In genomic region chr4:140740906-140741670, GRCh38 we compare ENCODE assay signal across 14 cellular contexts. TPM values are rescaled to one million over a fixed set of nuclear protein-coding genes. Genes with fewer than 3 reads are reported as not detected.
"Had no signal": no experiment of that assay in that cellular context is flagged by ENCODE, and none has a peak within 500 bp of the region (broad histone marks: within the 10 kb centered on the region; RNA-seq: fewer than 3 reads in every experiment).

No MANE protein-coding gene starts in this region.

- DNase-seq: activated CD4-positive, alpha-beta T cell treated with anti-CD3 and anti-CD28 coated beads for 48 hours; activated CD8-positive, alpha-beta T cell treated with anti-CD3 and anti-CD28 coated beads, Interleukin-2, amount 10 ng/mL, durations not matched to agents 7 days and 5 days; activated naive CD4-positive, alpha-beta T cell treated with anti-CD3 and anti-CD28 coated beads, Interleukin-2, amount 50 U/mL, for 16 hours; adrenal gland; body of pancreas; effector memory CD4-positive, alpha-beta T cell; hippocampal formation; lower lobe of right lung; pancreas; thyroid gland had no signal

- H3K4me1 Mint-ChIP-seq: activated T-helper 17 cell treated with anti-CD3 and anti-CD28 coated beads, Interleukin-2, amount 50 U/mL, for 72 hours; central memory CD8-positive, alpha-beta T cell had no signal

- H3K9me3 ChIP-seq: adrenal gland, body of pancreas, lower lobe of right lung, pancreas, thyroid gland had no signal

- H3K4me3 ChIP-seq: adrenal gland, body of pancreas, lower lobe of right lung, neural progenitor cell, pancreas, thyroid gland had no signal

- H3K27ac Mint-ChIP-seq: activated CD8-positive, alpha-beta T cell treated with anti-CD3 and anti-CD28 coated beads, Interleukin-2, amount 10 ng/mL, durations not matched to agents 7 days and 5 days; activated T-helper 17 cell treated with anti-CD3 and anti-CD28 coated beads, Interleukin-2, amount 50 U/mL, for 72 hours; neural progenitor cell had no signal

- H3K4me3 Mint-ChIP-seq: activated CD8-positive, alpha-beta T cell treated with anti-CD3 and anti-CD28 coated beads, Interleukin-2, amount 10 ng/mL, durations not matched to agents 7 days and 5 days; activated T-helper 17 cell treated with anti-CD3 and anti-CD28 coated beads, Interleukin-2, amount 50 U/mL, for 72 hours; central memory CD8-positive, alpha-beta T cell; neural progenitor cell had no signal

- H3K27ac ChIP-seq: adrenal gland, body of pancreas, epithelial cell of prostate, lower lobe of right lung, neural progenitor cell, pancreas, thyroid gland had no signal

- ATAC-seq: activated CD8-positive, alpha-beta T cell treated with anti-CD3 and anti-CD28 coated beads, Interleukin-2, amount 10 ng/mL, durations not matched to agents 7 days and 5 days; activated T-helper 17 cell treated with anti-CD3 and anti-CD28 coated beads, Interleukin-2, amount 50 U/mL, for 72 hours; body of pancreas; lower lobe of right lung; pancreas had no signal

- H3K27me3 ChIP-seq: adrenal gland, body of pancreas, neural progenitor cell, pancreas, thyroid gland had no signal

- H3K36me3 ChIP-seq: adrenal gland, lower lobe of right lung, neural progenitor cell, pancreas, thyroid gland had no signal

- H3K9me3 Mint-ChIP-seq: activated T-helper 17 cell treated with anti-CD3 and anti-CD28 coated beads, Interleukin-2, amount 50 U/mL, for 72 hours; central memory CD8-positive, alpha-beta T cell; neural progenitor cell had no signal

RNA-seq across cellular contexts. Expression of gene TBC1D9, which starts 15.1 kb away (rescaled TPM):
- total RNA-seq: activated CD8-positive, alpha-beta T cell treated with anti-CD3 and anti-CD28 coated beads, Interleukin-2, amount 10 ng/mL, durations not matched to agents 7 days and 5 days had no signal
